ENCODE assay signal across 5 cellular contexts in genomic region chr16:26715969-26716368, GRCh38.
"Had no signal": no experiment of that assay in that cellular context is flagged by ENCODE, and none has a peak within 500 bp of the region (broad histone marks: within the 10 kb centered on the region; RNA-seq: fewer than 3 reads in every experiment).

No MANE protein-coding gene starts in this region.

- H3K4me1 ChIP-seq: HAP-1 had no signal

- H3K4me2 ChIP-seq: GM23338 had no signal

- H3K4me3 ChIP-seq: GM23338, HAP-1 had no signal

- H3K36me3 ChIP-seq: HAP-1 had no signal

- H3K9me3 ChIP-seq: HAP-1 had no signal

- DNase-seq: H7, KG1 had no signal

- H2AFZ ChIP-seq: GM23338 had no signal

- FAIRE-seq: HTR-8/SVneo had no signal
